In the genomic region with DNA sequence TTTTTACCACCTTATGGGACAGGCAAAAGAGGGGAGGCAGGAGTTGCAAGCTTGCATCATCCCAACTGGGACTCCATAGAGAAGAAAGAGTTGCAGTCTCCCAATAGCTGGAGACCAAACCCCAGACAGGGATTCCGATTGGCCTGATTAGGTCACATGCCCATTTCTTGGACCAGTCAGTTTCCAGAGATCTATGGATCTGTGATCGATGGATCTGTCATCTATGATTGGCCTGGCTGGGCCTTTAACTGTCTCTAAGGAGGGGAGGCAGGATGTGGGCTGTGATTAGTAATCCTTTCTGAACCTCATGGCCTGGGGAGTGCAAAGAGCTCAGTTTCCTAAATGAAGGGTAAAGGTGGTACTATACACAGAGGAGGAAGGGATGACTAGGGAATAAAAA, we compare ENCODE assay signal across 17 cellular contexts.
"Had no signal": no experiment of that assay in that cellular context is flagged by ENCODE, and none has a peak within 500 bp of the region (broad histone marks: within the 10 kb centered on the region; RNA-seq: fewer than 3 reads in every experiment).

No MANE protein-coding gene starts in this region.

- H3K36me3 ChIP-seq: cardiac muscle cell, gastroesophageal sphincter, heart right ventricle, lower lobe of right lung, right lobe of liver, stomach, thoracic aorta, upper lobe of right lung had no signal

- H3K27me3 ChIP-seq: cardiac muscle cell, right lobe of liver, upper lobe of right lung had no signal

- H3K9me3 Mint-ChIP-seq: activated CD4-positive, alpha-beta memory T cell treated with anti-CD3 and anti-CD28 coated beads for 36 hours; activated T-cell treated with anti-CD3 and anti-CD28 coated beads, Interleukin-2, amount 50 U/mL, for 4 hours; mesothelial cell of epicardium had no signal

- H3K4me1 Mint-ChIP-seq: endodermal cell, mesothelial cell of epicardium had no signal

- H3K4me1 ChIP-seq: gastroesophageal sphincter, heart right ventricle, lower lobe of right lung, psoas muscle, right lobe of liver, stomach, upper lobe of right lung had no signal

- H3K4me3 Mint-ChIP-seq: activated CD4-positive, alpha-beta memory T cell treated with anti-CD3 and anti-CD28 coated beads for 36 hours; activated T-cell treated with anti-CD3 and anti-CD28 coated beads, Interleukin-2, amount 50 U/mL, for 4 hours; endodermal cell; mesothelial cell of epicardium had no signal

- ATAC-seq: activated T-cell treated with anti-CD3 and anti-CD28 coated beads, Interleukin-2, amount 50 U/mL, for 4 hours; gastroesophageal sphincter; left colon; lower lobe of right lung; upper lobe of right lung had no signal

- H3K27ac ChIP-seq: cardiac muscle cell, dorsolateral prefrontal cortex, gastroesophageal sphincter, heart right ventricle, lower lobe of right lung, psoas muscle, right lobe of liver, stomach, thoracic aorta, upper lobe of right lung had no signal

- H3K9me3 ChIP-seq: gastroesophageal sphincter, heart right ventricle, lower lobe of right lung, psoas muscle, right lobe of liver, stomach, thoracic aorta, upper lobe of right lung had no signal

- H3K36me3 Mint-ChIP-seq: activated CD4-positive, alpha-beta memory T cell treated with anti-CD3 and anti-CD28 coated beads for 36 hours; mesothelial cell of epicardium had no signal

- DNase-seq: activated CD4-positive, alpha-beta memory T cell treated with anti-CD3 and anti-CD28 coated beads for 36 hours; activated T-cell treated with anti-CD3 and anti-CD28 coated beads, Interleukin-2, amount 50 U/mL, for 4 hours; endodermal cell; erythroblast; heart right ventricle; left colon; lower lobe of right lung; stomach; T-helper 9 cell had no signal

- H3K27ac Mint-ChIP-seq: activated CD4-positive, alpha-beta memory T cell treated with anti-CD3 and anti-CD28 coated beads for 36 hours; endodermal cell; mesothelial cell of epicardium had no signal

- H3K4me3 ChIP-seq: cardiac muscle cell, dorsolateral prefrontal cortex, gastroesophageal sphincter, heart right ventricle, lower lobe of right lung, psoas muscle, right lobe of liver, stomach, thoracic aorta, upper lobe of right lung had no signal
